21 cellular contexts compared by ENCODE assay signal in genomic region chr16:79122343-79122742, GRCh38.
DNase-seq lines count a peak whose midpoint lies in the region; ATAC-seq and TF ChIP-seq lines count a peak whose summit lies in the region.
"Had no signal": no experiment of that assay in that cellular context is flagged by ENCODE, and none has a peak within 500 bp of the region (broad histone marks: within the 10 kb centered on the region; RNA-seq: fewer than 3 reads in every experiment).

No MANE protein-coding gene starts in this region.

- no peaks in the 10 kb centered on the region for H3K36me3 Mint-ChIP-seq in GM23338 (ENCODE audit: low read depth)
- peaks cover 6% of the 10 kb centered on the region for H3K36me3 Mint-ChIP-seq in WTC11
- no peaks in the 10 kb centered on the region for H3K36me3 Mint-ChIP-seq in neural progenitor cell
- H3K36me3 Mint-ChIP-seq: CD14-positive monocyte; CD4-positive, alpha-beta memory T cell; CD4-positive, CD25-positive, alpha-beta regulatory T cell had no signal

- H3K27ac Mint-ChIP-seq in GM23338: no peak overlapping the region
- no peak overlapping the region for H3K27ac Mint-ChIP-seq in WTC11
- peak overlapping the region; percentile 4 for H3K27ac Mint-ChIP-seq in neural progenitor cell
- H3K27ac Mint-ChIP-seq: CD4-positive, alpha-beta memory T cell; CD4-positive, CD25-positive, alpha-beta regulatory T cell had no signal

- H3K9me2 ChIP-seq in GM23338 (ENCODE audit: insufficient read depth): no peaks in the 10 kb centered on the region

- no peak for DNase-seq in GM23338 (ENCODE audit: low spot score)
- DNase-seq in WTC11 (ENCODE audit: low spot score): no peak
- no peak for DNase-seq in neural progenitor cell (ENCODE audit: low spot score)
- no peak for DNase-seq in EL
- DNase-seq in stimulated activated naive CD4-positive, alpha-beta T cell (lab: John Stamatoyannopoulos, UW): no peak
- DNase-seq: 8988T; ACHN; BE2C; C1 segment of cervical spinal cord; CD4-positive, alpha-beta memory T cell; CD4-positive, CD25-positive, alpha-beta regulatory T cell; CD8-positive, alpha-beta memory T cell; COR-L47; DMS 273 treated with DMSO at 0.1 percent for 48 hours; DMS153; DMS53; DMS79; DND-41; GF-D8 had no signal

- no peak overlapping the region for H3K9ac ChIP-seq in neural progenitor cell
- H3K9ac ChIP-seq: BLaER1 had no signal

- H3K27ac ChIP-seq in GM23338 (ENCODE audit: low read depth) (no peak overlapping the region), neural progenitor cell (no peak overlapping the region)
- H3K27ac ChIP-seq: BLaER1 had no signal

- H3F3A ChIP-seq in GM23338 (replicated peaks; ENCODE audit: low read depth): no peaks in the 10 kb centered on the region
- H3F3A ChIP-seq in neural progenitor cell (ENCODE audit: low read depth): no peaks in the 10 kb centered on the region

- H3K9me3 ChIP-seq in neural progenitor cell (ENCODE audit: low read depth): no peaks in the 10 kb centered on the region
- H3K9me3 ChIP-seq: BE2C had no signal

- H3K79me2 ChIP-seq in GM23338 (replicated peaks; ENCODE audit: insufficient read depth) (no peaks in the 10 kb centered on the region), neural progenitor cell (ENCODE audit: low read depth) (no peaks in the 10 kb centered on the region)

- H3K4me3 Mint-ChIP-seq in GM23338: no peak overlapping the region
- no peak overlapping the region for H3K4me3 Mint-ChIP-seq in WTC11
- H3K4me3 Mint-ChIP-seq in neural progenitor cell: no peak overlapping the region
- H3K4me3 Mint-ChIP-seq: CD14-positive monocyte; CD4-positive, alpha-beta memory T cell; CD4-positive, CD25-positive, alpha-beta regulatory T cell had no signal

- H2AFZ ChIP-seq in GM23338 (peak overlapping the region; percentile 28; the same call in 1 of the 2 replicates), neural progenitor cell (replicated peaks) (no peak overlapping the region)

- H3K4me1 Mint-ChIP-seq in GM23338: peaks cover 7% of the 10 kb centered on the region; the same call in 2 of the 3 replicates
- peaks cover 10% of the 10 kb centered on the region for H3K4me1 Mint-ChIP-seq in WTC11
- H3K4me1 Mint-ChIP-seq in neural progenitor cell: peaks cover 37% of the 10 kb centered on the region
- H3K4me1 Mint-ChIP-seq: CD14-positive monocyte; CD4-positive, alpha-beta memory T cell; CD4-positive, CD25-positive, alpha-beta regulatory T cell; CD8-positive, alpha-beta memory T cell had no signal

- H3K27me3 ChIP-seq in GM23338 (ENCODE audit: insufficient read depth): no peaks in the 10 kb centered on the region
- no peaks in the 10 kb centered on the region for H3K27me3 ChIP-seq in neural progenitor cell
- H3K27me3 ChIP-seq: BE2C, BLaER1 had no signal

- TF ChIP-seq CTCF in GM23338 (conservative IDR thresholded peaks at IDR 0.05; ENCODE audit: low read depth in 2 of 2): no peak
- TF ChIP-seq CTCF in WTC11 (IDR thresholded peaks at IDR 0.05): no peak
- no peak for TF ChIP-seq CTCF in neural progenitor cell (IDR thresholded peaks at IDR 0.05)

- no peaks in the 10 kb centered on the region for H4K20me1 ChIP-seq in GM23338 (replicated peaks; ENCODE audit: insufficient read depth)
- H4K20me1 ChIP-seq in neural progenitor cell (ENCODE audit: low read depth): no peaks in the 10 kb centered on the region
- H4K20me1 ChIP-seq: BLaER1 had no signal

- CTCF ChIA-PET in WTC11 (lab: Charles Lee): no interaction called here

- H3K4me1 ChIP-seq in GM23338 (ENCODE audit: insufficient read depth): no peaks in the 10 kb centered on the region
- H3K4me1 ChIP-seq in neural progenitor cell: peaks cover 5% of the 10 kb centered on the region
- H3K4me1 ChIP-seq: BE2C, BLaER1 had no signal

- POLR2A ChIA-PET in WTC11 (lab: Charles Lee): no interaction called here

- peaks cover 4% of the 10 kb centered on the region for H3K9me3 Mint-ChIP-seq in GM23338
- H3K9me3 Mint-ChIP-seq in WTC11: peaks cover 7% of the 10 kb centered on the region
- H3K9me3 Mint-ChIP-seq in neural progenitor cell: peaks cover 31% of the 10 kb centered on the region
- H3K9me3 Mint-ChIP-seq: CD8-positive, alpha-beta memory T cell had no signal

- peaks cover 10% of the 10 kb centered on the region for H3K27me3 Mint-ChIP-seq in GM23338 (ENCODE audit: insufficient read depth, low read depth, poor library complexity)
- H3K27me3 Mint-ChIP-seq in WTC11 (ENCODE audit: low read depth): no peaks in the 10 kb centered on the region; the same call in 1 of the 2 replicates
- H3K27me3 Mint-ChIP-seq in neural progenitor cell (ENCODE audit: insufficient read depth, low read depth): peaks cover 15% of the 10 kb centered on the region
- H3K27me3 Mint-ChIP-seq: CD4-positive, alpha-beta memory T cell had no signal

- H3K36me3 ChIP-seq in GM23338 (ENCODE audit: insufficient read depth): no peaks in the 10 kb centered on the region
- H3K36me3 ChIP-seq in neural progenitor cell: no peaks in the 10 kb centered on the region
- H3K36me3 ChIP-seq: BE2C, BLaER1 had no signal

- ATAC-seq in GM23338 (no peak), WTC11 (no peak)

- no peak overlapping the region for H3K4me2 ChIP-seq in GM23338
- H3K4me2 ChIP-seq in neural progenitor cell: no peak overlapping the region
- H3K4me2 ChIP-seq: BLaER1 had no signal

- no peak overlapping the region for H3K4me3 ChIP-seq in GM23338
- H3K4me3 ChIP-seq in neural progenitor cell: no peak overlapping the region
- H3K4me3 ChIP-seq: BLaER1 had no signal

TF ChIP-seq in GM23338, 12 proteins besides CTCF, POLR2A, EP300 and RAD21 (continues in another document):
- no peak for TF ChIP-seq STAT1 (IDR thresholded peaks at IDR 0.05; ENCODE audit: unreplicated experiment)
- no peak for TF ChIP-seq EZH2 (IDR thresholded peaks at IDR 0.05; ENCODE audit: low read depth, unreplicated experiment)
- no peak for TF ChIP-seq REST (IDR thresholded peaks at IDR 0.05; ENCODE audit: unreplicated experiment)
- no peak for TF ChIP-seq CREB1 (CRISPR knock-in tag; IDR thresholded peaks at IDR 0.05; ENCODE audit: low read depth)
- TF ChIP-seq NANOG (IDR thresholded peaks at IDR 0.05; ENCODE audit: borderline replicate concordance): no peak
- no peak for TF ChIP-seq POLR2AphosphoS5 (IDR thresholded peaks at IDR 0.05; ENCODE audit: low read depth)
- no peak for TF ChIP-seq EZH2phosphoT487 (IDR thresholded peaks at IDR 0.05; ENCODE audit: unreplicated experiment)

TF ChIP-seq in WTC11, 78 proteins besides CTCF, POLR2A, EP300 and RAD21:
- TF ChIP-seq, protein P1, sequence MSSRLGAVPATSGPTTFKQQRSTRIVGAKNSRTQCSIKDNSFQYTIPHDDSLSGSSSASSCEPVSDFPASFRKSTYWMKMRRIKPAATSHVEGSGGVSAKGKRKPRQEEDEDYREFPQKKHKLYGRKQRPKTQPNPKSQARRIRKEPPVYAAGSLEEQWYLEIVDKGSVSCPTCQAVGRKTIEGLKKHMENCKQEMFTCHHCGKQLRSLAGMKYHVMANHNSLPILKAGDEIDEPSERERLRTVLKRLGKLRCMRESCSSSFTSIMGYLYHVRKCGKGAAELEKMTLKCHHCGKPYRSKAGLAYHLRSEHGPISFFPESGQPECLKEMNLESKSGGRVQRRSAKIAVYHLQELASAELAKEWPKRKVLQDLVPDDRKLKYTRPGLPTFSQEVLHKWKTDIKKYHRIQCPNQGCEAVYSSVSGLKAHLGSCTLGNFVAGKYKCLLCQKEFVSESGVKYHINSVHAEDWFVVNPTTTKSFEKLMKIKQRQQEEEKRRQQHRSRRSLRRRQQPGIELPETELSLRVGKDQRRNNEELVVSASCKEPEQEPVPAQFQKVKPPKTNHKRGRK (CRISPR knock-in tag; IDR thresholded peaks at IDR 0.05; ENCODE audit: borderline replicate concordance): 0 out of 2 replicates have a peak, but pooled peaks have one; percentile 50
- no peak for TF ChIP-seq ZNF317 (CRISPR knock-in tag; IDR thresholded peaks at IDR 0.05; ENCODE audit: borderline replicate concordance, low read depth)
